Comparison of ENCODE assay signal across 8 cellular contexts in the genomic region with DNA sequence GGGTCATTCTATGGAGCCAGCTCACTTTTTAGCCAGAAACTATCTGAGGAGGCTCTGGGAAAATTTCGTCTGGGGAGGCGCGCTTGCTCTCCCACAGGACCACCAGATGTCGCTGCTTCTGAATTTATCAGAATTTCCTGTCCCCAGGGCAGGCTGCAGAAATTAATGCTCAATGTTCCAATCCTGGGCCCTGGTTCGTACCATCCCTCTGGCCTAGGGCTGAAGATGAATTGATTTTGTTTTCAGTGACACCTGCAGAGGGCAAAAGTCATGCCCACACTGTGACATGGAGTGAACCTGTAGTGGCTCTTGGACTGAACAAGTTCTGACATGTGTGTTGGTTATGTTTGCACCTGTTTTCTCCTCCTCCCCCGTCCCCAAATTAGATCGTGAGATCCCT.
DNase-seq lines count a peak whose midpoint lies in the region; ATAC-seq and TF ChIP-seq lines count a peak whose summit lies in the region.

No MANE protein-coding gene starts in this region.

- no peak for ATAC-seq in HG03039 (IDR thresholded peaks at IDR 0.05; ENCODE audit: unreplicated experiment)
- no peak for ATAC-seq in GM21528 (IDR thresholded peaks at IDR 0.05; ENCODE audit: low FRiP score, unreplicated experiment)

- no peaks in the 10 kb centered on the region for H3K36me3 Mint-ChIP-seq in T-helper 2 cell treated with Interferon-gamma antibody and Interleukin-4, amounts not matched to agents 5 μg/mL and 100 μg/mL, for 36 hours (ENCODE audit: low read depth)

- H3K27me3 Mint-ChIP-seq in T-helper 2 cell treated with Interferon-gamma antibody and Interleukin-4, amounts not matched to agents 5 μg/mL and 100 μg/mL, for 36 hours (ENCODE audit: low read depth) = peaks cover 3% of the 10 kb centered on the region

- DNase-seq in G401 (ENCODE audit: low spot score) (peak; percentile 29), LNCaP clone FGC (ENCODE audit: low read depth) (peak; percentile 6), astrocyte of the hippocampus (ENCODE audit: low read depth, low spot score) (peak; percentile 67), islet precursor cell (peak; percentile 73)
- DNase-seq in T-helper 2 cell treated with Interferon-gamma antibody and Interleukin-4, amounts not matched to agents 5 μg/mL and 100 μg/mL, for 36 hours (ENCODE audit: low spot score) = peak; percentile 11
- peak; percentile 13 for DNase-seq in stimulated activated CD4-positive, alpha-beta T cell treated with anti-CD3 and anti-CD28 coated beads, Interleukin-2, amount 100 ng/mL, for 4 hours (ENCODE audit: low read depth)

- TF ChIP-seq CTCF in LNCaP clone FGC (IDR thresholded peaks at IDR 0.05; ENCODE audit: control insufficient read depth, extremely low read depth, insufficient read depth) = peak; percentile 69

- H3K4me1 Mint-ChIP-seq in T-helper 2 cell treated with Interferon-gamma antibody and Interleukin-4, amounts not matched to agents 5 μg/mL and 100 μg/mL, for 36 hours (ENCODE audit: low read depth) = no peaks in the 10 kb centered on the region

- in situ Hi-C loops in G401 (cut with HindIII; ENCODE audit: low sequenced_read_pairs) = no loop called here

- no peaks in the 10 kb centered on the region for H3K9me3 Mint-ChIP-seq in T-helper 2 cell treated with Interferon-gamma antibody and Interleukin-4, amounts not matched to agents 5 μg/mL and 100 μg/mL, for 36 hours

- H3K4me3 Mint-ChIP-seq in T-helper 2 cell treated with Interferon-gamma antibody and Interleukin-4, amounts not matched to agents 5 μg/mL and 100 μg/mL, for 36 hours = no peak overlapping the region

- H3K27ac Mint-ChIP-seq in T-helper 2 cell treated with Interferon-gamma antibody and Interleukin-4, amounts not matched to agents 5 μg/mL and 100 μg/mL, for 36 hours = no peak overlapping the region

- H3K4me3 ChIP-seq in LNCaP clone FGC (ENCODE audit: low read depth, low read length) = no peak overlapping the region

Comparison
In these comparisons a context has a peak if more than half of its experiments do, and no peak if none do; other contexts are left out.
1. DNase-seq: peak in every context shown above with its lines; median percentile 73 in islet precursor cell; 67 in astrocyte of the hippocampus; 29 in G401; 13 in stimulated activated CD4-positive, alpha-beta T cell treated with anti-CD3 and anti-CD28 coated beads, Interleukin-2, amount 100 ng/mL, for 4 hours; 11 in T-helper 2 cell treated with Interferon-gamma antibody and Interleukin-4, amounts not matched to agents 5 μg/mL and 100 μg/mL, for 36 hours; 6 in LNCaP clone FGC.